Comparison of ENCODE assay signal across 20 cellular contexts in the genomic region with DNA sequence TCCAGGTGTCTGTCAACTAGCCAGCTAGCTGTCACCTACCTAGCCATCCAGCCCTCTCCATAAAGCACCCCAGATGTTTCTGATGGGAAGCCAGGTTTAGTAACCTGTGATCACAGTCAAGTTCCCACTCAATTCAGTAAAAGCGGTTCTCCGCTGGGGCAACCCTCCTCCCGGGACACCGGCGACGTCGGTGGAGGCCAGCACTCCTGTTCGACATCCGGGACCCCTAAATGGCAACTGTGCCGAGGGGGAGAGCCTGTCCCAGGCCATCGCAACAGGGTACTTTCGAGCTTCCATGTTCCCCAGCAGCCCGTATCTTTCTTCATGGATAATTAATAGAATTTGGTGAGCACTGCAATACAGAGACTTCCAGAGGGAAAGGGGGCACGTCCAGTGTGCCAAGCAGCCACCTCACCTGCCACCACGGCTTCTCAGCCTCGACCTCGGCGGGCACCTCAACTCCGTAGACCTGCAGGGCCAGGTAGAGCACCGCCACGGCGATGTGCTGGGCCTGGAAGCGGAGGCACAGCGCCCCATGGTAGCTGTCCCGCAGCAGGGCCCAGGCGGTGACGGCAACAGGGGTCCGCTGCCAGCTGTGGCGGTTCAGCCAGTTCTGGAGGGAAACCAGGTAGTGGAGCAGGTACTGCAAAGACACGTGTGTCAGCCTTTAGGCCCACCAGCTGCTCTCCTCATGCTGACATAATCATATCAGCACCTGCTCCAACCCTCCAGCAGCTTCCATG. TPM values are rescaled to one million over a fixed set of nuclear protein-coding genes. Genes with fewer than 3 reads are reported as not detected.
DNase-seq lines count a peak whose midpoint lies in the region; ATAC-seq and TF ChIP-seq lines count a peak whose summit lies in the region.
"Had no signal": no experiment of that assay in that cellular context is flagged by ENCODE, and none has a peak within 500 bp of the region (broad histone marks: within the 10 kb centered on the region; RNA-seq: fewer than 3 reads in every experiment).

No MANE protein-coding gene starts in this region.

- H3K9me3 ChIP-seq in heart left ventricle (no peaks in the 10 kb centered on the region), T-helper 17 cell (ENCODE audit: control insufficient read depth, low read length, poor library complexity, severe bottlenecking) (no peaks in the 10 kb centered on the region), lower lobe of right lung (no peaks in the 10 kb centered on the region), esophagus muscularis mucosa (peaks cover 0 to 2% (median 0%) of the 10 kb centered on the region in 4 donors), upper lobe of right lung (no peaks in the 10 kb centered on the region)

- H3K9me3 Mint-ChIP-seq in stimulated activated naive B cell treated with anti-CD40 and anti-IgM and Interleukin-4, amounts not matched to agents 10 μg/mL and 1 μg/mL and 100 μg/mL, for 72 hours: no peaks in the 10 kb centered on the region
- H3K9me3 Mint-ChIP-seq: CD4-positive, alpha-beta T cell had no signal

- H3K27me3 ChIP-seq in heart left ventricle (peaks cover 0 to 7% (median 0%) of the 10 kb centered on the region in 9 donors), lower lobe of right lung (ENCODE audit: low read depth) (no peaks in the 10 kb centered on the region), esophagus muscularis mucosa (no peaks in the 10 kb centered on the region), upper lobe of right lung (no peaks in the 10 kb centered on the region)

- intact Hi-C loops in heart left ventricle (cut with DNase I) (no loop called here), left ventricle myocardium superior (cut with micrococcal nuclease) (no loop called here), lower lobe of right lung (cut with DNase I) (no loop called here), esophagus muscularis mucosa (cut with DNase I) (no loop called here), upper lobe of right lung (cut with DNase I) (no loop called here)

- H3K27me3 Mint-ChIP-seq in T-helper 17 cell: no peaks in the 10 kb centered on the region
- no peaks in the 10 kb centered on the region for H3K27me3 Mint-ChIP-seq in stimulated activated naive B cell treated with anti-CD40 and anti-IgM and Interleukin-4, amounts not matched to agents 10 μg/mL and 1 μg/mL and 100 μg/mL, for 72 hours
- H3K27me3 Mint-ChIP-seq: CD4-positive, alpha-beta T cell had no signal

- no peak overlapping the region for H3K4me3 ChIP-seq in heart left ventricle
- no peak overlapping the region for H3K4me3 ChIP-seq in lower lobe of right lung
- H3K4me3 ChIP-seq in esophagus muscularis mucosa: no peak overlapping the region
- H3K4me3 ChIP-seq in upper lobe of right lung: no peak overlapping the region

- TF ChIP-seq POLR2A in heart left ventricle (IDR thresholded peaks at IDR 0.05) (no peak), esophagus muscularis mucosa (IDR thresholded peaks at IDR 0.05; ENCODE audit: low read depth) (no peak)

- H3K27ac Mint-ChIP-seq in T-helper 17 cell: peak overlapping the region; percentile 74
- peak overlapping the region; percentile 77 for H3K27ac Mint-ChIP-seq in stimulated activated naive B cell treated with anti-CD40 and anti-IgM and Interleukin-4, amounts not matched to agents 10 μg/mL and 1 μg/mL and 100 μg/mL, for 72 hours
- H3K27ac Mint-ChIP-seq: CD4-positive, alpha-beta T cell; H9 had no signal

- TF ChIP-seq EP300 in esophagus muscularis mucosa (IDR thresholded peaks at IDR 0.05): no peak

- peaks cover 0 to 13% (median under 1%) of the 10 kb centered on the region in 12 donors for H3K4me1 ChIP-seq in heart left ventricle
- no peaks in the 10 kb centered on the region for H3K4me1 ChIP-seq in lower lobe of right lung
- H3K4me1 ChIP-seq in esophagus muscularis mucosa: peaks cover under 1 to 11% (median 7%) of the 10 kb centered on the region in 4 donors
- no peaks in the 10 kb centered on the region for H3K4me1 ChIP-seq in upper lobe of right lung

- no peaks in the 10 kb centered on the region for H3K36me3 Mint-ChIP-seq in T-helper 17 cell (ENCODE audit: low read depth)
- H3K36me3 Mint-ChIP-seq in stimulated activated naive B cell treated with anti-CD40 and anti-IgM and Interleukin-4, amounts not matched to agents 10 μg/mL and 1 μg/mL and 100 μg/mL, for 72 hours: peaks cover 10 to 26% of the 10 kb centered on the region in 2 donors

- H3K27ac ChIP-seq in heart left ventricle (peak overlapping the region in 9 of 12 donors; percentile 13 to 83 (median 66)), lower lobe of right lung (no peak overlapping the region), esophagus muscularis mucosa (replicated peaks in 1 of 4) (no peak overlapping the region), upper lobe of right lung (no peak overlapping the region)

- peaks cover 8% of the 10 kb centered on the region for H3K4me1 Mint-ChIP-seq in T-helper 17 cell
- peaks cover 20 to 37% of the 10 kb centered on the region in 2 donors for H3K4me1 Mint-ChIP-seq in stimulated activated naive B cell treated with anti-CD40 and anti-IgM and Interleukin-4, amounts not matched to agents 10 μg/mL and 1 μg/mL and 100 μg/mL, for 72 hours
- H3K4me1 Mint-ChIP-seq: H9 had no signal

- WGBS in heart left ventricle, 4 donors: 90 to 97% (median 95%) methylated on average over 28 to 30 of the region's 30 CpGs
- WGBS in esophagus muscularis mucosa: 91% methylated on average over 19 of the region's 30 CpGs

- no peak overlapping the region for H3K4me3 Mint-ChIP-seq in T-helper 17 cell
- no peak overlapping the region for H3K4me3 Mint-ChIP-seq in stimulated activated naive B cell treated with anti-CD40 and anti-IgM and Interleukin-4, amounts not matched to agents 10 μg/mL and 1 μg/mL and 100 μg/mL, for 72 hours
- H3K4me3 Mint-ChIP-seq: CD4-positive, alpha-beta T cell; H9 had no signal

- peaks cover 0 to 49% (median 22%) of the 10 kb centered on the region in 9 donors for H3K36me3 ChIP-seq in heart left ventricle
- peaks cover 61% of the 10 kb centered on the region for H3K36me3 ChIP-seq in lower lobe of right lung
- H3K36me3 ChIP-seq in esophagus muscularis mucosa: peaks cover 10 to 86% (median 67%) of the 10 kb centered on the region in 4 donors
- H3K36me3 ChIP-seq in upper lobe of right lung: no peaks in the 10 kb centered on the region

- ATAC-seq in heart left ventricle: no peak
- no peak for ATAC-seq in left ventricle myocardium superior
- ATAC-seq in T-helper 17 cell: no peak
- no peak for ATAC-seq in lower lobe of right lung
- no peak for ATAC-seq in stimulated activated naive B cell treated with anti-CD40 and anti-IgM and Interleukin-4, amounts not matched to agents 10 μg/mL and 1 μg/mL and 100 μg/mL, for 72 hours (replicated peaks)
- ATAC-seq in HG03139 (IDR thresholded peaks at IDR 0.05; ENCODE audit: unreplicated experiment): no peak
- ATAC-seq in upper lobe of right lung: no peak
- ATAC-seq: HepG2 had no signal

- TF ChIP-seq CTCF in heart left ventricle (IDR thresholded peaks at IDR 0.05) (no peak), lower lobe of right lung (IDR thresholded peaks at IDR 0.05) (no peak), esophagus muscularis mucosa (IDR thresholded peaks at IDR 0.05) (no peak), upper lobe of right lung (IDR thresholded peaks at IDR 0.05) (no peak)

- peak in 1 of 5 donors; percentile 9 for DNase-seq in heart left ventricle
- DNase-seq in left ventricle myocardium superior: no peak
- no peak for DNase-seq in T-helper 17 cell
- DNase-seq in lower lobe of right lung: peak; percentile 6
- DNase-seq in stimulated activated naive B cell treated with anti-CD40 and anti-IgM and Interleukin-4, amounts not matched to agents 10 μg/mL and 1 μg/mL and 100 μg/mL, for 72 hours: no peak
- DNase-seq in esophagus muscularis mucosa (ENCODE audit: extremely low spot score): no peak
- DNase-seq in upper lobe of right lung: no peak
- DNase-seq: CD4-positive, alpha-beta T cell; DMS153; GDM1; H9; KG1; MV-4-11; NCI-H187 treated with DMSO at 0.1 percent for 48 hours; NCI-H446 treated with DMSO at 0.1 percent for 48 hours; NK-92 treated with Interleukin-12 subunit alpha and Interleukin-12 subunit beta, amount 100 ng/mL, for 24 hours; SHP77 treated with DMSO at 0.1 percent for 48 hours had no signal

RNA-seq across cellular contexts. Expression of a gene that starts 6.7 kb away (rescaled TPM):
- total RNA-seq in heart left ventricle (10 to 100 TPM; 16.2 to 87.3 (median 36.9) TPM), left ventricle myocardium superior (42.5 TPM), T-helper 17 cell (10 to 100 TPM; 14.6 to 19.2 TPM), lower lobe of right lung (17.0 TPM), esophagus muscularis mucosa (10 to 100 TPM; 38.6 to 58.3 (median 49.8) TPM), upper lobe of right lung (18.9 TPM)
- 100 to 1,000 TPM in 1 of 2 donors, 10 to 100 TPM in 1; 85.0 to 126 TPM for polyA plus RNA-seq in heart left ventricle

RNA-seq across cellular contexts. Expression of a gene that starts 54.7 kb away (rescaled TPM):
- total RNA-seq in heart left ventricle: under 1 TPM in 1 of 9 donors, not detected in 8; 0.25 TPM
- under 1 TPM in 1 of 2 donors, not detected in 1; 0.04 TPM for polyA plus RNA-seq in heart left ventricle
- 0.10 TPM for total RNA-seq in left ventricle myocardium superior
- total RNA-seq in T-helper 17 cell: not detected
- not detected for total RNA-seq in lower lobe of right lung
- total RNA-seq in esophagus muscularis mucosa: not detected
- total RNA-seq in upper lobe of right lung: not detected
- total RNA-seq: CD4-positive, alpha-beta T cell; OCI-LY7 had no signal

Comparison
In these comparisons a context has a peak if more than half of its experiments do, and no peak if none do; other contexts are left out.
1. H3K27ac ChIP-seq: peak in heart left ventricle (9 of 12); none in lower lobe of right lung (single experiment), esophagus muscularis mucosa (0 of 4) and upper lobe of right lung (single experiment).